27 cellular contexts compared by ENCODE assay signal in the genomic region with DNA sequence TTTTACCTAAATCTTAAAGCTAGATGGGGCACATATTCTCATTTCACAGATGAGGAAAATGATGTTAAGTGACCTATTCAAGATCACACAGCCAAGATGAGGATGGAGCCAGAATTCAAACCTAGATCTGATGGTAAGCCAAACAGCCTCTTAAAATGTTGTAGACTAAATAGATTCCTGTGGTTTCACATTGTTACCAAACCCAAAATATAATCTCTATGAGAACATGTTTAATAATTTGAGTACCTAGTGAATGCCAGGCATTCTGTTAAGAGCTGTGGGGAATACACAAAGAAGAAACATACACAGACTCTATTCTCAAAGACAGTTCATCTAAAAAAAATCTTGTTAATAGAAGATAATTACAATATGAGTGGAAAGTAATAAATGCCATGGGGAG. TPM values are rescaled to one million over a fixed set of nuclear protein-coding genes. Genes with fewer than 3 reads are reported as not detected.
DNase-seq lines count a peak whose midpoint lies in the region; ATAC-seq and TF ChIP-seq lines count a peak whose summit lies in the region.
"Had no signal": no experiment of that assay in that cellular context is flagged by ENCODE, and none has a peak within 500 bp of the region (broad histone marks: within the 10 kb centered on the region; RNA-seq: fewer than 3 reads in every experiment).

No MANE protein-coding gene starts in this region.

- no peak overlapping the region for H3K18ac ChIP-seq in IMR-90 (ENCODE audit: low read depth, low read length)

- peaks cover 6% of the 10 kb centered on the region for H3K79me2 ChIP-seq in osteoblast (ENCODE audit: insufficient read depth, low read length)

- no peak overlapping the region for H2BK5ac ChIP-seq in IMR-90 (ENCODE audit: low read depth, low read length, poor library complexity, severe bottlenecking)

- no peak overlapping the region for H2BK20ac ChIP-seq in IMR-90 (ENCODE audit: low read depth, low read length)

- H3K27me3 Mint-ChIP-seq in activated naive CD8-positive, alpha-beta T cell treated with anti-CD3 and anti-CD28 coated beads for 36 hours, result no peaks in the 10 kb centered on the region
- H3K27me3 Mint-ChIP-seq in activated T-helper 17 cell treated with anti-CD3 and anti-CD28 coated beads, Interleukin-2, amount 50 U/mL, for 72 hours, result peaks cover 3% of the 10 kb centered on the region
- H3K27me3 Mint-ChIP-seq: activated naive CD4-positive, alpha-beta T cell treated with anti-CD3 and anti-CD28 coated beads, Interleukin-2, amount 10 ng/mL, durations not matched to agents 7 days and 5 days; central memory CD8-positive, alpha-beta T cell had no signal

- H3K27ac ChIP-seq in IMR-90 (ENCODE audit: insufficient read depth, low read length), result no peak overlapping the region
- no peak overlapping the region for H3K27ac ChIP-seq in osteoblast (ENCODE audit: low read depth, low read length)
- H3K27ac ChIP-seq: neutrophil, skin epidermis, VCaP had no signal

- H3K9me3 ChIP-seq in IMR-90 (ENCODE audit: control insufficient read depth, insufficient read depth, low read length) (no peaks in the 10 kb centered on the region), osteoblast (ENCODE audit: low read depth, low read length) (no peaks in the 10 kb centered on the region)
- H3K9me3 ChIP-seq: neutrophil had no signal

- no peaks in the 10 kb centered on the region for H3K4me1 Mint-ChIP-seq in activated naive CD8-positive, alpha-beta T cell treated with anti-CD3 and anti-CD28 coated beads for 36 hours
- H3K4me1 Mint-ChIP-seq in activated T-helper 17 cell treated with anti-CD3 and anti-CD28 coated beads, Interleukin-2, amount 50 U/mL, for 72 hours, result no peaks in the 10 kb centered on the region
- H3K4me1 Mint-ChIP-seq: activated naive CD4-positive, alpha-beta T cell treated with anti-CD3 and anti-CD28 coated beads, Interleukin-2, amount 10 ng/mL, durations not matched to agents 7 days and 5 days; CD4-positive, alpha-beta memory T cell; central memory CD8-positive, alpha-beta T cell had no signal

- TF ChIP-seq POLR2A in IMR-90 (IDR thresholded peaks at IDR 0.05; ENCODE audit: low read depth, low read length), result no peak

- H2AK9ac ChIP-seq in IMR-90 (replicated peaks; ENCODE audit: low read depth, low read length, poor library complexity), result no peak overlapping the region

- no peak overlapping the region for H3K56ac ChIP-seq in IMR-90 (ENCODE audit: extremely low read depth, insufficient read depth, low read length)

- peak; percentile 48 for ATAC-seq in IMR-90 (ENCODE audit: low read depth)
- no peak for ATAC-seq in activated T-helper 17 cell treated with anti-CD3 and anti-CD28 coated beads, Interleukin-2, amount 50 U/mL, for 72 hours (replicated peaks)
- ATAC-seq: activated T-cell treated with anti-CD3 and anti-CD28 coated beads, Interleukin-2, amount 50 U/mL, for 4 hours; K562 had no signal

- TF ChIP-seq RAD21 in IMR-90 (IDR thresholded peaks at IDR 0.05; ENCODE audit: low read length), result no peak

- H3K9me3 Mint-ChIP-seq in activated naive CD8-positive, alpha-beta T cell treated with anti-CD3 and anti-CD28 coated beads for 36 hours, result peaks cover 1% of the 10 kb centered on the region
- H3K9me3 Mint-ChIP-seq in activated T-helper 17 cell treated with anti-CD3 and anti-CD28 coated beads, Interleukin-2, amount 50 U/mL, for 72 hours, result no peaks in the 10 kb centered on the region
- H3K9me3 Mint-ChIP-seq: activated naive CD4-positive, alpha-beta T cell treated with anti-CD3 and anti-CD28 coated beads, Interleukin-2, amount 10 ng/mL, durations not matched to agents 7 days and 5 days; activated T-cell treated with anti-CD3 and anti-CD28 coated beads, Interleukin-2, amount 50 U/mL, for 4 hours; CD4-positive, alpha-beta memory T cell; central memory CD8-positive, alpha-beta T cell; T-helper 2 cell treated with Interferon-gamma antibody and Interleukin-4, amounts not matched to agents 5 μg/mL and 100 μg/mL, for 36 hours had no signal

- no peak overlapping the region for H2BK15ac ChIP-seq in IMR-90 (ENCODE audit: low read depth, low read length)

- H4K91ac ChIP-seq in IMR-90 (ENCODE audit: insufficient read depth, low read depth, low read length), result no peak overlapping the region

- POLR2A ChIA-PET in IMR-90 (lab: Charles Lee; ENCODE audit: unreplicated experiment), result no interaction called here

- no peak overlapping the region for H3K4ac ChIP-seq in IMR-90 (ENCODE audit: low read depth, low read length)

- no peaks in the 10 kb centered on the region for H3K36me3 ChIP-seq in IMR-90 (ENCODE audit: control insufficient read depth, insufficient read depth, low read length)
- no peaks in the 10 kb centered on the region for H3K36me3 ChIP-seq in osteoblast (ENCODE audit: insufficient read depth, low read length)
- H3K36me3 ChIP-seq: neutrophil had no signal

- CTCF ChIA-PET in IMR-90 (lab: Yijun Ruan, JAX), result no interaction called here

- H3K79me1 ChIP-seq in IMR-90 (ENCODE audit: low read depth in 1 of 2, low read length in 2 of 2), result peaks cover 12 to 18% of the 10 kb centered on the region in 2 experiments; a peak in 2 of 4 replicates

- DNase-seq in AG10803 (ENCODE audit: low read depth), result peak; percentile 80
- DNase-seq in IMR-90, result peak; percentile 54
- peak; percentile 30 for DNase-seq in fibroblast of gingiva (ENCODE audit: low read depth)
- peak; percentile 17 for DNase-seq in osteoblast (ENCODE audit: insufficient read length, low spot score, missing footprints)
- no peak for DNase-seq in activated naive CD8-positive, alpha-beta T cell treated with anti-CD3 and anti-CD28 coated beads for 36 hours
- DNase-seq in activated T-cell treated with anti-CD3 and anti-CD28 coated beads, Interleukin-2, amount 50 U/mL, for 48 hours, result no peak
- no peak for DNase-seq in SK-N-DZ (ENCODE audit: low spot score)
- DNase-seq: ACHN; activated CD4-positive, alpha-beta T cell treated with anti-CD3 and anti-CD28 coated beads for 48 hours; activated naive CD4-positive, alpha-beta T cell treated with anti-CD3 and anti-CD28 coated beads, Interleukin-2, amount 10 ng/mL, durations not matched to agents 7 days and 5 days; activated T-cell treated with anti-CD3 and anti-CD28 coated beads, Interleukin-2, amount 50 U/mL, for 4 hours; anterior cingulate cortex; CD4-positive, alpha-beta memory T cell; DMS 273 treated with DMSO at 0.1 percent for 48 hours; effector CD4-positive, alpha-beta T cell; MM.1S; NCI-H1417; NCI-H2081; NCI-H446 treated with DMSO at 0.1 percent for 48 hours; stimulated activated CD4-positive, alpha-beta T cell treated with anti-CD3 and anti-CD28 coated beads, Interleukin-1b, Interleukin-23, amount 100 ng/mL, for 48 hours had no signal

- H4K20me1 ChIP-seq in IMR-90 (ENCODE audit: insufficient read depth, low read length), result no peaks in the 10 kb centered on the region
- peaks cover 3% of the 10 kb centered on the region for H4K20me1 ChIP-seq in osteoblast (ENCODE audit: insufficient read depth, low read length)

- H3K23ac ChIP-seq in IMR-90 (ENCODE audit: low read depth, low read length), result no peak overlapping the region

- no peak for TF ChIP-seq CTCF in AG10803 (conservative IDR thresholded peaks at IDR 0.05; ENCODE audit: low read length)
- TF ChIP-seq CTCF in IMR-90 (conservative IDR thresholded peaks at IDR 0.05; ENCODE audit: low read depth, low read length), result no peak
- no peak for TF ChIP-seq CTCF in osteoblast (IDR thresholded peaks at IDR 0.05; ENCODE audit: extremely low read depth, low read depth, low read length)

- dilution Hi-C loops in IMR-90 (cut with HindIII; ENCODE audit: low sequenced_read_pairs, unreplicated experiment), result no loop called here

- no peak overlapping the region for H4K5ac ChIP-seq in IMR-90 (ENCODE audit: low read depth, low read length)

- no peak overlapping the region for H4K8ac ChIP-seq in IMR-90 (ENCODE audit: low read depth in 2 of 2, low read length in 2 of 2)

- H3K14ac ChIP-seq in IMR-90 (replicated peaks; ENCODE audit: low read depth, low read length), result no peak overlapping the region

- peaks cover 3% of the 10 kb centered on the region for H3K9me1 ChIP-seq in IMR-90 (ENCODE audit: insufficient read depth, low read length)

- H2AK5ac ChIP-seq in IMR-90 (ENCODE audit: low read depth, low read length), result no peak overlapping the region

- no peak overlapping the region for H3K4me3 Mint-ChIP-seq in activated naive CD8-positive, alpha-beta T cell treated with anti-CD3 and anti-CD28 coated beads for 36 hours
- H3K4me3 Mint-ChIP-seq in activated T-helper 17 cell treated with anti-CD3 and anti-CD28 coated beads, Interleukin-2, amount 50 U/mL, for 72 hours, result no peak overlapping the region
- H3K4me3 Mint-ChIP-seq: activated naive CD4-positive, alpha-beta T cell treated with anti-CD3 and anti-CD28 coated beads, Interleukin-2, amount 10 ng/mL, durations not matched to agents 7 days and 5 days; activated T-cell treated with anti-CD3 and anti-CD28 coated beads, Interleukin-2, amount 50 U/mL, for 4 hours; CD4-positive, alpha-beta memory T cell; central memory CD8-positive, alpha-beta T cell; T-helper 2 cell treated with Interferon-gamma antibody and Interleukin-4, amounts not matched to agents 5 μg/mL and 100 μg/mL, for 36 hours had no signal

- H3K27ac Mint-ChIP-seq in activated naive CD8-positive, alpha-beta T cell treated with anti-CD3 and anti-CD28 coated beads for 36 hours, result no peak overlapping the region
- H3K27ac Mint-ChIP-seq in activated T-helper 17 cell treated with anti-CD3 and anti-CD28 coated beads, Interleukin-2, amount 50 U/mL, for 72 hours, result no peak overlapping the region
- H3K27ac Mint-ChIP-seq: activated naive CD4-positive, alpha-beta T cell treated with anti-CD3 and anti-CD28 coated beads, Interleukin-2, amount 10 ng/mL, durations not matched to agents 7 days and 5 days; CD4-positive, alpha-beta memory T cell; T-helper 2 cell treated with Interferon-gamma antibody and Interleukin-4, amounts not matched to agents 5 μg/mL and 100 μg/mL, for 36 hours had no signal

- no peak overlapping the region for H2BK120ac ChIP-seq in IMR-90 (ENCODE audit: low read depth, low read length)

- H2AFZ ChIP-seq in IMR-90 (replicated peaks; ENCODE audit: low read length, poor library complexity) (no peak overlapping the region), osteoblast (ENCODE audit: low read length) (no peak overlapping the region)

- H3K4me3 ChIP-seq in AG10803 (ENCODE audit: low read length), result no peak overlapping the region
- no peak overlapping the region for H3K4me3 ChIP-seq in IMR-90 (ENCODE audit: insufficient read depth, low read depth, low read length)
- no peak overlapping the region for H3K4me3 ChIP-seq in osteoblast (ENCODE audit: insufficient read depth, low read length)
- H3K4me3 ChIP-seq: K562, skin epidermis had no signal

- in situ Hi-C loops in IMR-90 (cut with MboI; ENCODE audit: low sequenced_read_pairs), result no loop called here

- H3K4me2 ChIP-seq in IMR-90 (ENCODE audit: low read depth, low read length) (no peak overlapping the region), osteoblast (ENCODE audit: insufficient read depth, low read length) (no peak overlapping the region)

- no peak overlapping the region for H3K9ac ChIP-seq in IMR-90 (ENCODE audit: low read depth, low read length)

- H3K27me3 ChIP-seq in IMR-90 (ENCODE audit: control insufficient read depth, insufficient read depth, low read length) (no peaks in the 10 kb centered on the region), osteoblast (ENCODE audit: insufficient read depth, low read length) (no peaks in the 10 kb centered on the region)

- intact Hi-C loops in IMR-90 (cut with micrococcal nuclease), result no loop called here

- H3K36me3 Mint-ChIP-seq in activated naive CD8-positive, alpha-beta T cell treated with anti-CD3 and anti-CD28 coated beads for 36 hours, result peaks cover 2% of the 10 kb centered on the region
- H3K36me3 Mint-ChIP-seq in activated T-helper 17 cell treated with anti-CD3 and anti-CD28 coated beads, Interleukin-2, amount 50 U/mL, for 72 hours (ENCODE audit: low read depth), result no peaks in the 10 kb centered on the region
- H3K36me3 Mint-ChIP-seq: activated naive CD4-positive, alpha-beta T cell treated with anti-CD3 and anti-CD28 coated beads, Interleukin-2, amount 10 ng/mL, durations not matched to agents 7 days and 5 days; CD4-positive, alpha-beta memory T cell had no signal

- peaks cover 4% of the 10 kb centered on the region for H3K4me1 ChIP-seq in IMR-90 (ENCODE audit: control insufficient read depth, insufficient read depth, low read length)
- no peaks in the 10 kb centered on the region for H3K4me1 ChIP-seq in osteoblast (ENCODE audit: insufficient read depth, low read length)

- no TSS peak for BruUV-seq in IMR-90 (replicated peaks; lab: Mats Ljungman, UMichigan)

RNA-seq across cellular contexts. Expression of gene HOMER1, which starts 25.2 kb away (rescaled TPM):
- total RNA-seq in IMR-90 (2012; rRNA removed) (6.8 and 6.9 TPM in 2 replicates), osteoblast (10.6 and 14.1 TPM in 2 replicates)
- 1.3 and 1.9 TPM in 2 replicates for polyA plus RNA-seq in IMR-90 (2012; rRNA removed)
- 0.52 and 0.56 TPM in 2 replicates for polyA plus RNA-seq in IMR-90 (2012; cell fraction: cytosol; rRNA removed)
- 0.36 and 1.2 TPM in 2 replicates for polyA plus RNA-seq in IMR-90 (2012; cell fraction: nucleus; rRNA removed; ENCODE audit: low replicate concordance)
- total RNA-seq in activated naive CD8-positive, alpha-beta T cell treated with anti-CD3 and anti-CD28 coated beads for 36 hours, result 10 to 100 TPM; 12.8 to 13.0 TPM
- 1 to 10 TPM; 2.3 to 6.0 TPM for total RNA-seq in activated T-helper 17 cell treated with anti-CD3 and anti-CD28 coated beads, Interleukin-2, amount 50 U/mL, for 72 hours
- polyA plus RNA-seq in SK-N-DZ (2014; cell fraction: cytosol; rRNA removed), result 5.9 and 7.5 TPM in 2 replicates
- 4.1 and 7.0 TPM in 2 replicates for polyA plus RNA-seq in SK-N-DZ (2014; cell fraction: nucleus; rRNA removed)

Comparison
In these comparisons a context has a peak if more than half of its experiments do, and no peak if none do; other contexts are left out.
1. DNase-seq: peak in AG10803 (single experiment), IMR-90 (single experiment), fibroblast of gingiva (single experiment) and osteoblast (single experiment); none in activated naive CD8-positive, alpha-beta T cell treated with anti-CD3 and anti-CD28 coated beads for 36 hours (single experiment), activated T-cell treated with anti-CD3 and anti-CD28 coated beads, Interleukin-2, amount 50 U/mL, for 48 hours (0 of 2) and SK-N-DZ (single experiment).